ENCODE assay signal across 8 cellular contexts in the genomic region with DNA sequence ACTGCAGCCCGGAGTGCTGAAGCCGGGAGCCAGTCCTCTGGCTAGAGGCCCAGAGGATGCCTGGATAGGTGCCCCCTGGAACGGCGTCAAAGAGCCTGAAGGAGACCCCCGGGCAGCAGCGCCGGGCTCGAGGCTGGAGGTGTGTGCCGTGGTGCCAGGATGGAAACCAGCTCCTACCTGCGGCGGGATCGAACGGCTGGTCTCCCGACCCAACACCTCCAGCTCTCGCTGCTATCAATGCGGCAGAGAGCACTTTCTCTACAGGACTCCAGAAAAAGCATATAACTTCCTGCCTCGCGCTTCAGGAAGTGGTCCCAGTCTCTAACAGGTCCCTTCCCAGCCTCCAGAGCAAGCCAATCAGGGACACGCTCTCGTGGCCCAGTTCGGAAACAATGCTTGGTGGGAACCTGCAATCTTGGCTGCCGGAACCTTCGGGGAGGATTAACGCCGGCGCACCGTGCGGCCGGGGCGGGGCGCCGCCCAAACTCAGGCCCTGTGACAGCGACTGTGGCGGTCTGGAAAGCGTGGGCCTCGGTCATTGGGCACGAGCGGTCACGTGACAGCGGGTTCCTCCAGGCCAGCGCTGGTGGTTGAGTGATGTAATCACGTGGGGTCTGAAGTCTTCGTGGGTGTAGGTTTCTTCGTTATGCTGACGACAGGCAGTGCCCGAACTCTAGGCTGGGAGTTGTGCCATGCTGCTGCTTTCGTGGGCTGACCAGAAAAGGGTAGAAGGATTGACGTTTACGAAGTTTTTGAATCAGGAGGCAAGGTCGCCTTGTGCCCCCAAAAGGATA. TPM values are rescaled to one million over a fixed set of nuclear protein-coding genes. Genes with fewer than 3 reads are reported as not detected.
DNase-seq lines count a peak whose midpoint lies in the region; ATAC-seq and TF ChIP-seq lines count a peak whose summit lies in the region.

A gene (minus strand): TSS at position 281 of the 794 bp plus-strand sequence. CDS start 430 bp downstream, outside the sequence.

- H3K27ac ChIP-seq in thymus (ENCODE audit: low read depth): peak within 1 kb of the TSS; percentile 93

- peak within 1 kb of the TSS; percentile 96 for H3K4me3 Mint-ChIP-seq in osteocyte (ENCODE audit: unreplicated experiment)

- no peaks in the 10 kb centered on the region for H3K27me3 ChIP-seq in thymus (ENCODE audit: control insufficient read depth, insufficient read depth)

- intact Hi-C loops in head of caudate nucleus (cut with DNase I): loop anchor here (2.0 to 5.0 kb wide), 2 partner anchors 16 to 47 kb away; a partner anchor contains a TSS

- H3K9me3 ChIP-seq in thymus (ENCODE audit: control insufficient read depth): no peaks in the 10 kb centered on the region

- peak within 1 kb of the TSS; percentile 98 for H3K27ac Mint-ChIP-seq in osteocyte (ENCODE audit: unreplicated experiment)

- peaks cover 3% of the 10 kb centered on the region for H3K36me3 Mint-ChIP-seq in osteocyte (ENCODE audit: unreplicated experiment)

- peaks cover 9% of the 10 kb centered on the region for H3K4me1 ChIP-seq in thymus (ENCODE audit: control insufficient read depth, insufficient read depth, low read length)

- DNase-seq in GM12864 (ENCODE audit: low read depth): peak; percentile 99
- DNase-seq in NCI-H1417 (lab: John Stamatoyannopoulos, UW): peak; percentile 98 to 100 (median 100)
- DNase-seq in SW 1271 (lab: John Stamatoyannopoulos, UW): peak; percentile 98 to 99
- peak; percentile 96 for DNase-seq in activated naive CD8-positive, alpha-beta T cell treated with anti-CD3 and anti-CD28 coated beads, Interleukin-2, amount 50 U/mL, for 16 hours (ENCODE audit: low read depth, low spot score)
- peak; percentile 98 to 100 (median 100) for DNase-seq in head of caudate nucleus
- peak; percentile 99 for DNase-seq in osteocyte (ENCODE audit: extremely low spot score, unreplicated experiment)

- no peaks in the 10 kb centered on the region for H3K36me3 ChIP-seq in thymus (ENCODE audit: control insufficient read depth, insufficient read depth)

- H3K4me1 Mint-ChIP-seq in osteocyte (ENCODE audit: unreplicated experiment): peaks cover 33% of the 10 kb centered on the region

- H3K27me3 Mint-ChIP-seq in osteocyte (ENCODE audit: unreplicated experiment): peaks cover 3% of the 10 kb centered on the region

- ATAC-seq in HG02759 (IDR thresholded peaks at IDR 0.05; ENCODE audit: unreplicated experiment): peak; percentile 95

- peaks cover 4% of the 10 kb centered on the region for H3K9me3 Mint-ChIP-seq in osteocyte (ENCODE audit: unreplicated experiment)

- H3K4me3 ChIP-seq in GM12864 (ENCODE audit: low read depth, low read length) (peak within 1 kb of the TSS; percentile 90), thymus (ENCODE audit: low read length) (peak within 1 kb of the TSS; percentile 64)

- WGBS in thymus: under 1% methylated on average over 50 of the region's 50 CpGs

- TF ChIP-seq CTCF in GM12864 (IDR thresholded peaks at IDR 0.05; ENCODE audit: low read depth, low read length, missing control alignments) (no peak), osteocyte (IDR thresholded peaks at IDR 0.05) (no peak)

RNA-seq across cellular contexts. Expression of the gene that starts here (rescaled TPM):
- 30.6 and 31.7 TPM in 2 replicates for total RNA-seq in osteocyte
- polyA plus RNA-seq in thymus: 13.9 TPM

Comparison
In these comparisons a context has a peak if more than half of its experiments do, and no peak if none do; other contexts are left out.
1. Peak in every context shown above with its lines: DNase-seq, ATAC-seq, H3K4me3 ChIP-seq and H3K27ac ChIP-seq.